In the genomic region with DNA sequence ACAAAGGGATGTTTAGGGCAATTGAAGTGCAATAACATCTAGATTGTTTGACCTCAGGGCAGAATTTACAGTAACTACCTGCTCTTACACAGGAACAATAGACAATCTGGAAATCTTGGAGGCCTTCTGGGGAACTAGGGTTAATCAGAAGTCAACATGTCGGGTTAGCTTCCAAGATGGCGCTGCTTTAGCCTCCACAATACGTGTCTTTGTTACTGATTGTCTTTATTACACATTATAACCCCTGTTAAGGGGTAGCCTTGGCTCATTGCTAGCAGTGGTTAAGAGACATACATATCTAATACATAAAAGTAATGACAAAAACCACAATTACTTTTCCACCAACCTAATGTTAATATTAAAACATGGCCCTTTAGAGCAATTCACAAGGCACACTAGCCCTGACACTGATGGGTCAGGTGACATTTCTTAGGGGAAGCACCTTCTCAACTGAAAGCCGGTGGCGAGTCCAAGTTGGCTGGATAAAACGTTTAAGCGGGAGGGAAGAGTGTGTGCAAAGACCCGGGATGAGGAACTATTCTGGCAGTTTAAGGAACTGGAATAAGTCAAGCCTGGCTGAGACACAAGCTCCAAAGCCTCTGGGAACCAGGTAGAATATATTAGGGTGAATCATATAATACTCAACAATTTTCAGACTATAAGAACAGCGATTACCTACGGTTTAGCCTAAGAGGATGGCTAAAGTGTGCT, we compare ENCODE assay signal across 11 cellular contexts.
DNase-seq lines count a peak whose midpoint lies in the region; ATAC-seq and TF ChIP-seq lines count a peak whose summit lies in the region.
"Had no signal": no experiment of that assay in that cellular context is flagged by ENCODE, and none has a peak within 500 bp of the region (broad histone marks: within the 10 kb centered on the region; RNA-seq: fewer than 3 reads in every experiment).

No MANE protein-coding gene starts in this region.

- peaks cover 59 to 83% (median 72%) of the 10 kb centered on the region in 3 donors for H3K4me1 Mint-ChIP-seq in CD8-positive, alpha-beta memory T cell
- peaks cover 25% of the 10 kb centered on the region for H3K4me1 Mint-ChIP-seq in WTC11
- peaks cover 30 to 73% (median 60%) of the 10 kb centered on the region in 7 donors for H3K4me1 Mint-ChIP-seq in naive thymus-derived CD4-positive, alpha-beta T cell

- ATAC-seq in HG02798 (IDR thresholded peaks at IDR 0.05; ENCODE audit: poor library complexity, unreplicated experiment) (peak; percentile 14), WTC11 (no peak), psoas muscle (no peak), HG03460 (IDR thresholded peaks at IDR 0.05; ENCODE audit: unreplicated experiment) (no peak)
- ATAC-seq in naive thymus-derived CD4-positive, alpha-beta T cell: no peak

- H3K4me3 Mint-ChIP-seq in CD8-positive, alpha-beta memory T cell: peak overlapping the region in 5 of 7 donors; percentile 11 to 47 (median 35)
- H3K4me3 Mint-ChIP-seq in WTC11: no peak overlapping the region
- H3K4me3 Mint-ChIP-seq in naive thymus-derived CD4-positive, alpha-beta T cell: peak overlapping the region in 2 of 10 donors; percentile 19 to 53

- H3K36me3 ChIP-seq in CD8-positive, alpha-beta memory T cell (ENCODE audit: insufficient read depth, low read length): no peaks in the 10 kb centered on the region
- no peaks in the 10 kb centered on the region for H3K36me3 ChIP-seq in naive thymus-derived CD4-positive, alpha-beta T cell (ENCODE audit: control insufficient read depth in 2 of 3, insufficient read depth in 3 of 3, low read length in 3 of 3)
- no peaks in the 10 kb centered on the region for H3K36me3 ChIP-seq in psoas muscle (ENCODE audit: insufficient read depth in 1 of 2, low read depth in 1 of 2)

- CTCF ChIA-PET in CD8-positive, alpha-beta memory T cell (lab: Charles Lee): no interaction called here
- CTCF ChIA-PET in WTC11 (lab: Charles Lee): no interaction called here
- CTCF ChIA-PET in naive thymus-derived CD4-positive, alpha-beta T cell (lab: Charles Lee): interaction anchor here (1.2 kb wide), 1 partner anchor 149 kb away, joined by 4 read pairs; no protein-coding TSS in a partner anchor

- no peak overlapping the region for H3K4me3 ChIP-seq in CD8-positive, alpha-beta memory T cell (ENCODE audit: low read length)
- no peak overlapping the region for H3K4me3 ChIP-seq in naive thymus-derived CD4-positive, alpha-beta T cell (ENCODE audit: low read length)
- H3K4me3 ChIP-seq in psoas muscle: no peak overlapping the region

- 73 to 74% (median 73%) methylated on average over 10 of the region's 10 CpGs for WGBS in psoas muscle, 3 donors

- H3K27me3 ChIP-seq in CD8-positive, alpha-beta memory T cell (ENCODE audit: insufficient read depth, low read length, poor library complexity, severe bottlenecking): no peaks in the 10 kb centered on the region
- H3K27me3 ChIP-seq in naive thymus-derived CD4-positive, alpha-beta T cell (ENCODE audit: control insufficient read depth in 2 of 2, insufficient read depth in 2 of 2, low read length in 2 of 2): no peaks in the 10 kb centered on the region
- H3K27me3 ChIP-seq in psoas muscle (ENCODE audit: insufficient read depth in 3 of 3, low read length in 2 of 3): no peaks in the 10 kb centered on the region

- POLR2A ChIA-PET in CD8-positive, alpha-beta memory T cell (lab: Charles Lee): no interaction called here
- POLR2A ChIA-PET in WTC11 (lab: Charles Lee): no interaction called here
- POLR2A ChIA-PET in naive thymus-derived CD4-positive, alpha-beta T cell (lab: Charles Lee): interaction anchor here (0.6 to 1.1 kb wide), 2 partner anchors 9 to 191 kb away, joined by 3 read pairs; no protein-coding TSS in a partner anchor

- intact Hi-C loops in naive thymus-derived CD4-positive, alpha-beta T cell (cut with micrococcal nuclease): loop anchor here (2.0 to 5.0 kb wide), 2 partner anchors 83 to 84 kb away; no protein-coding TSS in a partner anchor
- intact Hi-C loops in psoas muscle (cut with DNase I): no loop called here

- peaks cover 0 to 2% (median 0%) of the 10 kb centered on the region in 5 donors for H3K9me3 Mint-ChIP-seq in CD8-positive, alpha-beta memory T cell
- H3K9me3 Mint-ChIP-seq in WTC11: no peaks in the 10 kb centered on the region
- H3K9me3 Mint-ChIP-seq in naive thymus-derived CD4-positive, alpha-beta T cell: peaks cover 0 to 7% (median 2%) of the 10 kb centered on the region in 11 donors

- TF ChIP-seq CTCF in WTC11 (IDR thresholded peaks at IDR 0.05): no peak
- TF ChIP-seq CTCF in psoas muscle (IDR thresholded peaks at IDR 0.05): no peak

- no peaks in the 10 kb centered on the region for H3K9me3 ChIP-seq in CD8-positive, alpha-beta memory T cell (ENCODE audit: low read length)
- H3K9me3 ChIP-seq in naive thymus-derived CD4-positive, alpha-beta T cell (ENCODE audit: control insufficient read depth in 2 of 3, low read length in 3 of 3): no peaks in the 10 kb centered on the region
- H3K9me3 ChIP-seq in psoas muscle: no peaks in the 10 kb centered on the region

- peaks cover 69% of the 10 kb centered on the region for H3K4me1 ChIP-seq in CD8-positive, alpha-beta memory T cell (ENCODE audit: insufficient read depth, low read length)
- H3K4me1 ChIP-seq in naive thymus-derived CD4-positive, alpha-beta T cell (ENCODE audit: control insufficient read depth in 2 of 2, insufficient read depth in 2 of 2, low read length in 2 of 2): peaks cover 28 to 38% of the 10 kb centered on the region in 2 donors
- H3K4me1 ChIP-seq in psoas muscle: peaks cover 13% of the 10 kb centered on the region

- DNase-seq in CD8-positive, alpha-beta memory T cell: no peak
- DNase-seq in WTC11 (ENCODE audit: low spot score): no peak
- DNase-seq in naive thymus-derived CD4-positive, alpha-beta T cell: no peak
- DNase-seq in psoas muscle: no peak
- DNase-seq in COLO668 (lab: John Stamatoyannopoulos, UW; ENCODE audit: unreplicated experiment): no peak
- DNase-seq: anterior cingulate cortex; NCI-H526; Right ventricle myocardium superior; stimulated activated CD4-positive, alpha-beta T cell treated with anti-CD3 and anti-CD28 coated beads, Interleukin-4, amount 100 ng/mL, for 4 hours had no signal

- H3K27ac Mint-ChIP-seq in CD8-positive, alpha-beta memory T cell: peak overlapping the region; percentile 26 to 99 (median 92)
- H3K27ac Mint-ChIP-seq in WTC11: no peak overlapping the region
- H3K27ac Mint-ChIP-seq in naive thymus-derived CD4-positive, alpha-beta T cell: peak overlapping the region in 7 of 9 donors; percentile 32 to 99 (median 76)

- no peaks in the 10 kb centered on the region for H3K27me3 Mint-ChIP-seq in CD8-positive, alpha-beta memory T cell
- H3K27me3 Mint-ChIP-seq in WTC11 (ENCODE audit: low read depth): no peaks in the 10 kb centered on the region
- H3K27me3 Mint-ChIP-seq in naive thymus-derived CD4-positive, alpha-beta T cell: no peaks in the 10 kb centered on the region

- H3K27ac ChIP-seq in CD8-positive, alpha-beta memory T cell (ENCODE audit: low read depth, low read length): no peak overlapping the region
- H3K27ac ChIP-seq in naive thymus-derived CD4-positive, alpha-beta T cell (ENCODE audit: low read depth, low read length): no peak overlapping the region
- H3K27ac ChIP-seq in psoas muscle: no peak overlapping the region

- H3K36me3 Mint-ChIP-seq in CD8-positive, alpha-beta memory T cell: peaks cover 0 to 6% (median 2%) of the 10 kb centered on the region in 3 donors
- H3K36me3 Mint-ChIP-seq in WTC11: peaks cover 3% of the 10 kb centered on the region; the same call in 1 of the 2 replicates
- peaks cover 0 to 19% (median 3%) of the 10 kb centered on the region in 5 donors for H3K36me3 Mint-ChIP-seq in naive thymus-derived CD4-positive, alpha-beta T cell

TF ChIP-seq in WTC11, 78 proteins besides CTCF, POLR2A, EP300 and RAD21 (continues in another document):
- TF ChIP-seq NFATC4 (CRISPR knock-in tag; IDR thresholded peaks at IDR 0.05): no peak
- TF ChIP-seq, protein P1, sequence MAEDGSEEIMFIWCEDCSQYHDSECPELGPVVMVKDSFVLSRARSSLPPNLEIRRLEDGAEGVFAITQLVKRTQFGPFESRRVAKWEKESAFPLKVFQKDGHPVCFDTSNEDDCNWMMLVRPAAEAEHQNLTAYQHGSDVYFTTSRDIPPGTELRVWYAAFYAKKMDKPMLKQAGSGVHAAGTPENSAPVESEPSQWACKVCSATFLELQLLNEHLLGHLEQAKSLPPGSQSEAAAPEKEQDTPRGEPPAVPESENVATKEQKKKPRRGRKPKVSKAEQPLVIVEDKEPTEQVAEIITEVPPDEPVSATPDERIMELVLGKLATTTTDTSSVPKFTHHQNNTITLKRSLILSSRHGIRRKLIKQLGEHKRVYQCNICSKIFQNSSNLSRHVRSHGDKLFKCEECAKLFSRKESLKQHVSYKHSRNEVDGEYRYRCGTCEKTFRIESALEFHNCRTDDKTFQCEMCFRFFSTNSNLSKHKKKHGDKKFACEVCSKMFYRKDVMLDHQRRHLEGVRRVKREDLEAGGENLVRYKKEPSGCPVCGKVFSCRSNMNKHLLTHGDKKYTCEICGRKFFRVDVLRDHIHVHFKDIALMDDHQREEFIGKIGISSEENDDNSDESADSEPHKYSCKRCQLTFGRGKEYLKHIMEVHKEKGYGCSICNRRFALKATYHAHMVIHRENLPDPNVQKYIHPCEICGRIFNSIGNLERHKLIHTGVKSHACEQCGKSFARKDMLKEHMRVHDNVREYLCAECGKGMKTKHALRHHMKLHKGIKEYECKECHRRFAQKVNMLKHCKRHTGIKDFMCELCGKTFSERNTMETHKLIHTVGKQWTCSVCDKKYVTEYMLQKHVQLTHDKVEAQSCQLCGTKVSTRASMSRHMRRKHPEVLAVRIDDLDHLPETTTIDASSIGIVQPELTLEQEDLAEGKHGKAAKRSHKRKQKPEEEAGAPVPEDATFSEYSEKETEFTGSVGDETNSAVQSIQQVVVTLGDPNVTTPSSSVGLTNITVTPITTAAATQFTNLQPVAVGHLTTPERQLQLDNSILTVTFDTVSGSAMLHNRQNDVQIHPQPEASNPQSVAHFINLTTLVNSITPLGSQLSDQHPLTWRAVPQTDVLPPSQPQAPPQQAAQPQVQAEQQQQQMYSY (CRISPR knock-in tag; IDR thresholded peaks at IDR 0.05): peak; percentile 66; the same call in 1 of the 2 replicates
- TF ChIP-seq ZNF138 (CRISPR knock-in tag; conservative IDR thresholded peaks at IDR 0.05): no peak

Comparison
In these comparisons a context has a peak if more than half of its experiments do, and no peak if none do; other contexts are left out.
1. intact Hi-C loops: an anchor here in naive thymus-derived CD4-positive, alpha-beta T cell (2.0 to 5.0 kb wide); none called in psoas muscle.